ENCODE assay signal across 8 cellular contexts in the genomic region with DNA sequence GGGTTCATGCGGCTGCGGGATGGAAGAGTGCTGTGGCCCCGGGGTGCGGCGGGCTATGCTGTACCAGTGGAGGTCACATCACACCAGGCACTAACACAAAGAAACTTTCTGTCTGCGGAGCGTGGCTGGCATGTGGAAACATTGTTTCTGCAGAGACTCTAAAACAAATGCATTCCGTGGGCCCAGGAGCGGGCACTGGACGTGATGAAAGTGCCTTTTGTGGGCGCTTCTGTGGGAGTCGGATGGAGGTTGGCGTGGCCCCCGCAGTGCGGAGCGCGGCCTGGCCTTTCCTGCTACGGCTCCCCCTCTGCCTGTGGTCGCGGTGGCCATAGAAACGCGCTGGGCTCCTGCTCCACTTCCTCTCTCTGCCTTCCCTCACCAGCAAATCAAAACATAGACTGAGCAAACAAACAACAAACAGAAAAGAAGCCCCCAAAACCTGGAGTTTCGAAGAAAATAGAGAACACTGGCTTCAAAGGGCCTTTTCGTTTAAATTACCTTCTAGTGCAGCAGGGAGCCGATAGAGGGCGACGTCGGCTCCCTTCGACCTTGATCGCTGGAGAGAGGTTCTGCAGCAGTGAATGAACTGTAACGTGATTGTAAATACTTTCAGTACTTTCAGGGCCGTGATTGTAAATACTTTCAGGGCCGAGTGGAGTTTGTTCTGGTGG. TPM values are rescaled to one million over a fixed set of nuclear protein-coding genes. Genes with fewer than 3 reads are reported as not detected.
DNase-seq lines count a peak whose midpoint lies in the region; ATAC-seq, FAIRE-seq and TF ChIP-seq lines count a peak whose summit lies in the region.

No MANE protein-coding gene starts in this region.

- CTCF ChIA-PET in Calu3 (lab: Charles Lee), result interaction anchor here (0.6 to 1.2 kb wide), 3 partner anchors 67 to 362 kb away, joined by 4 to 8 read pairs (median 6); no protein-coding TSS in a partner anchor

- H3K27me3 ChIP-seq in bronchial epithelial cell (ENCODE audit: control insufficient read depth, insufficient read depth, low read length) (no peaks in the 10 kb centered on the region), liver (ENCODE audit: control insufficient read depth in 4 of 4, insufficient read depth in 4 of 4, low read length in 3 of 4) (no peaks in the 10 kb centered on the region)

- peak; percentile 50 for TF ChIP-seq CTCF in Calu3 (IDR thresholded peaks at IDR 0.05; ENCODE audit: unreplicated experiment)
- TF ChIP-seq CTCF in bronchial epithelial cell (IDR thresholded peaks at IDR 0.05; ENCODE audit: insufficient read depth, low read length, severe bottlenecking), result peak; percentile 73
- TF ChIP-seq CTCF in liver (IDR thresholded peaks at IDR 0.05; ENCODE audit: low read depth, low read length, missing input control), result peak; percentile 56

- intact Hi-C loops in Calu3 (cut with micrococcal nuclease; ENCODE audit: unreplicated experiment), result loop anchor here (5.0 kb wide), 1 partner anchor 636 kb away; no protein-coding TSS in a partner anchor

- H3K36me3 ChIP-seq in bronchial epithelial cell (ENCODE audit: control insufficient read depth, insufficient read depth, low read length), result no peaks in the 10 kb centered on the region
- no peaks in the 10 kb centered on the region for H3K36me3 ChIP-seq in liver (ENCODE audit: control insufficient read depth in 4 of 4, insufficient read depth in 3 of 4, low read depth in 1 of 4, low read length in 3 of 4)

- H3K27ac Mint-ChIP-seq in Calu3 (ENCODE audit: unreplicated experiment), result no peak overlapping the region

- peaks cover 6% of the 10 kb centered on the region for H3K36me3 Mint-ChIP-seq in Calu3 (ENCODE audit: insufficient read depth, unreplicated experiment)

- H3K9ac ChIP-seq in liver (ENCODE audit: low read depth in 1 of 2, low read length in 2 of 2), result no peak overlapping the region

- H3K4me3 ChIP-seq in bronchial epithelial cell (ENCODE audit: low read depth, low read length), result no peak overlapping the region
- no peak overlapping the region for H3K4me3 ChIP-seq in liver (ENCODE audit: low read depth in 1 of 3, low read length in 3 of 3)

- H3K9me3 ChIP-seq in liver (ENCODE audit: control insufficient read depth in 4 of 4, low read length in 3 of 4), result no peaks in the 10 kb centered on the region

- H3K27ac ChIP-seq in liver (ENCODE audit: low read depth in 1 of 2, low read length in 2 of 2), result no peak overlapping the region

- peaks cover 11% of the 10 kb centered on the region for H3K4me1 Mint-ChIP-seq in Calu3 (ENCODE audit: low read depth, unreplicated experiment)

- ATAC-seq in GM19463 (IDR thresholded peaks at IDR 0.05; ENCODE audit: unreplicated experiment) (peak; percentile 91), HG03565 (IDR thresholded peaks at IDR 0.05; ENCODE audit: unreplicated experiment) (peak; percentile 87)

- peaks cover 7% of the 10 kb centered on the region for H3K27me3 Mint-ChIP-seq in Calu3 (ENCODE audit: unreplicated experiment)

- H3K4me3 Mint-ChIP-seq in Calu3 (ENCODE audit: low read depth, unreplicated experiment), result peak overlapping the region; percentile 68

- no peaks in the 10 kb centered on the region for H3K4me1 ChIP-seq in liver (ENCODE audit: control insufficient read depth in 4 of 4, insufficient read depth in 4 of 4, low read length in 3 of 4)

- no peaks in the 10 kb centered on the region for H3K9me3 Mint-ChIP-seq in Calu3 (ENCODE audit: low read depth, unreplicated experiment)

- BruUV-seq in Calu3 (replicated peaks; lab: Mats Ljungman, UMichigan), result no TSS peak

- TF ChIP-seq RAD21 in liver (IDR thresholded peaks at IDR 0.05), result peak; percentile 67 to 76

- WGBS in liver, result 64% methylated on average over 33 of the region's 33 CpGs

- FAIRE-seq in bronchial epithelial cell (lab: Jason Lieb, UNC), result no peak

- DNase-seq in Calu3 (peak; percentile 58), T-helper 9 cell (peak; percentile 32), bronchial epithelial cell (ENCODE audit: low read depth) (peak; percentile 22), NCI-H1417 treated with DMSO at 0.1 percent for 48 hours (lab: John Stamatoyannopoulos, UW) (no peak)
- peak; percentile 54 for DNase-seq in stimulated activated CD8-positive, alpha-beta memory T cell treated with anti-CD3 and anti-CD28 coated beads, Interleukin-4, amount 100 ng/mL, for 48 hours

TF ChIP-seq in liver, 16 proteins besides CTCF, POLR2A, EP300 and RAD21:
- TF ChIP-seq, protein P1, sequence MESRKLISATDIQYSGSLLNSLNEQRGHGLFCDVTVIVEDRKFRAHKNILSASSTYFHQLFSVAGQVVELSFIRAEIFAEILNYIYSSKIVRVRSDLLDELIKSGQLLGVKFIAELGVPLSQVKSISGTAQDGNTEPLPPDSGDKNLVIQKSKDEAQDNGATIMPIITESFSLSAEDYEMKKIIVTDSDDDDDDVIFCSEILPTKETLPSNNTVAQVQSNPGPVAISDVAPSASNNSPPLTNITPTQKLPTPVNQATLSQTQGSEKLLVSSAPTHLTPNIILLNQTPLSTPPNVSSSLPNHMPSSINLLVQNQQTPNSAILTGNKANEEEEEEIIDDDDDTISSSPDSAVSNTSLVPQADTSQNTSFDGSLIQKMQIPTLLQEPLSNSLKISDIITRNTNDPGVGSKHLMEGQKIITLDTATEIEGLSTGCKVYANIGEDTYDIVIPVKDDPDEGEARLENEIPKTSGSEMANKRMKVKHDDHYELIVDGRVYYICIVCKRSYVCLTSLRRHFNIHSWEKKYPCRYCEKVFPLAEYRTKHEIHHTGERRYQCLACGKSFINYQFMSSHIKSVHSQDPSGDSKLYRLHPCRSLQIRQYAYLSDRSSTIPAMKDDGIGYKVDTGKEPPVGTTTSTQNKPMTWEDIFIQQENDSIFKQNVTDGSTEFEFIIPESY (IDR thresholded peaks at IDR 0.05), result no peak
- TF ChIP-seq TAF1 (conservative IDR thresholded peaks at IDR 0.05) (no peak), GABPA (IDR thresholded peaks at IDR 0.05 in 1 of 2, conservative IDR thresholded peaks at IDR 0.05 in 1 of 2) (no peak), RXRA (IDR thresholded peaks at IDR 0.05) (no peak), JUND (IDR thresholded peaks at IDR 0.05) (no peak), NR2F2 (IDR thresholded peaks at IDR 0.05) (no peak)
- TF ChIP-seq, protein P2, sequence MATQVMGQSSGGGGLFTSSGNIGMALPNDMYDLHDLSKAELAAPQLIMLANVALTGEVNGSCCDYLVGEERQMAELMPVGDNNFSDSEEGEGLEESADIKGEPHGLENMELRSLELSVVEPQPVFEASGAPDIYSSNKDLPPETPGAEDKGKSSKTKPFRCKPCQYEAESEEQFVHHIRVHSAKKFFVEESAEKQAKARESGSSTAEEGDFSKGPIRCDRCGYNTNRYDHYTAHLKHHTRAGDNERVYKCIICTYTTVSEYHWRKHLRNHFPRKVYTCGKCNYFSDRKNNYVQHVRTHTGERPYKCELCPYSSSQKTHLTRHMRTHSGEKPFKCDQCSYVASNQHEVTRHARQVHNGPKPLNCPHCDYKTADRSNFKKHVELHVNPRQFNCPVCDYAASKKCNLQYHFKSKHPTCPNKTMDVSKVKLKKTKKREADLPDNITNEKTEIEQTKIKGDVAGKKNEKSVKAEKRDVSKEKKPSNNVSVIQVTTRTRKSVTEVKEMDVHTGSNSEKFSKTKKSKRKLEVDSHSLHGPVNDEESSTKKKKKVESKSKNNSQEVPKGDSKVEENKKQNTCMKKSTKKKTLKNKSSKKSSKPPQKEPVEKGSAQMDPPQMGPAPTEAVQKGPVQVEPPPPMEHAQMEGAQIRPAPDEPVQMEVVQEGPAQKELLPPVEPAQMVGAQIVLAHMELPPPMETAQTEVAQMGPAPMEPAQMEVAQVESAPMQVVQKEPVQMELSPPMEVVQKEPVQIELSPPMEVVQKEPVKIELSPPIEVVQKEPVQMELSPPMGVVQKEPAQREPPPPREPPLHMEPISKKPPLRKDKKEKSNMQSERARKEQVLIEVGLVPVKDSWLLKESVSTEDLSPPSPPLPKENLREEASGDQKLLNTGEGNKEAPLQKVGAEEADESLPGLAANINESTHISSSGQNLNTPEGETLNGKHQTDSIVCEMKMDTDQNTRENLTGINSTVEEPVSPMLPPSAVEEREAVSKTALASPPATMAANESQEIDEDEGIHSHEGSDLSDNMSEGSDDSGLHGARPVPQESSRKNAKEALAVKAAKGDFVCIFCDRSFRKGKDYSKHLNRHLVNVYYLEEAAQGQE (IDR thresholded peaks at IDR 0.05), result no peak
- TF ChIP-seq, protein P3, sequence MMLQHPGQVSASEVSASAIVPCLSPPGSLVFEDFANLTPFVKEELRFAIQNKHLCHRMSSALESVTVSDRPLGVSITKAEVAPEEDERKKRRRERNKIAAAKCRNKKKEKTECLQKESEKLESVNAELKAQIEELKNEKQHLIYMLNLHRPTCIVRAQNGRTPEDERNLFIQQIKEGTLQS (IDR thresholded peaks at IDR 0.05), result no peak
TF ChIP-seq in liver: peak in this region for 0.

RNA-seq across cellular contexts. Expression of a gene that starts 51.4 kb away (rescaled TPM):
- total RNA-seq in Calu3 (2022) (0.87 and 2.9 TPM in 2 replicates), bronchial epithelial cell (not detected in 2 replicates), liver (under 1 TPM; 0.14 to 0.25 TPM)
- under 1 TPM; 0.06 to 0.14 TPM for polyA plus RNA-seq in liver
